Comparison of ENCODE assay signal across 8 cellular contexts in genomic region chr18:3246636-3247242, GRCh38. TPM values are rescaled to one million over a fixed set of nuclear protein-coding genes. Genes with fewer than 3 reads are reported as not detected.
A peak's percentile ranks its signal among the peaks of the same experiment; 100 is the strongest.
DNase-seq lines count a peak whose midpoint lies in the region; ATAC-seq and TF ChIP-seq lines count a peak whose summit lies in the region.

No MANE protein-coding gene starts in this region.

- TF ChIP-seq CTCF in GM20000 (IDR thresholded peaks at IDR 0.05; ENCODE audit: extremely low read depth, missing control alignments): no peak
- TF ChIP-seq CTCF in uterus (IDR thresholded peaks at IDR 0.05): no peak

- H2AFZ ChIP-seq in ACC112 (ENCODE audit: low read length, unreplicated experiment): peak overlapping the region; percentile 50

- no peaks in the 10 kb centered on the region for H3K9me3 ChIP-seq in endocrine pancreas (ENCODE audit: control insufficient read depth, low read length)
- H3K9me3 ChIP-seq in muscle layer of duodenum (ENCODE audit: control insufficient read depth in 1 of 2, low read length in 2 of 2): no peaks in the 10 kb centered on the region
- no peaks in the 10 kb centered on the region for H3K9me3 ChIP-seq in uterus

- peaks cover 55% of the 10 kb centered on the region for H3K79me2 ChIP-seq in ACC112 (ENCODE audit: control insufficient read depth, insufficient read depth, low read length, unreplicated experiment)

- H3K36me3 ChIP-seq in ACC112 (ENCODE audit: insufficient read depth, low read length): peaks cover 6% of the 10 kb centered on the region; the same call in 1 of the 2 replicates
- H3K36me3 ChIP-seq in endocrine pancreas (ENCODE audit: control insufficient read depth, insufficient read depth, low read length): no peaks in the 10 kb centered on the region
- peaks cover 11 to 21% of the 10 kb centered on the region in 2 donors for H3K36me3 ChIP-seq in muscle layer of duodenum (ENCODE audit: control insufficient read depth in 1 of 2, insufficient read depth in 2 of 2, low read length in 2 of 2)
- no peaks in the 10 kb centered on the region for H3K36me3 ChIP-seq in uterus

- no peak for TF ChIP-seq POLR2A in uterus (IDR thresholded peaks at IDR 0.05)

- intact Hi-C loops in uterus (cut with DNase I; ENCODE audit: low total_unique reads): loop anchor here (10.0 kb wide), 1 partner anchor 322 kb away; no protein-coding TSS in a partner anchor

- H3K27ac ChIP-seq in ACC112 (ENCODE audit: low read depth, low read length) (peak overlapping the region; percentile 88), muscle layer of duodenum (ENCODE audit: low read length) (peak overlapping the region; percentile 100), uterus (peak overlapping the region; percentile 92 to 98)

- H3K4me3 ChIP-seq in ACC112 (ENCODE audit: low read depth, low read length): peak overlapping the region; percentile 80
- peak overlapping the region; percentile 74 for H3K4me3 ChIP-seq in endocrine pancreas (ENCODE audit: control insufficient read depth, insufficient read depth, low read length)
- peak overlapping the region; percentile 93 to 98 for H3K4me3 ChIP-seq in muscle layer of duodenum (ENCODE audit: low read depth in 1 of 2, low read length in 2 of 2)
- peak overlapping the region; percentile 72 to 99 for H3K4me3 ChIP-seq in uterus

- no peaks in the 10 kb centered on the region for H3K27me3 ChIP-seq in ACC112 (ENCODE audit: insufficient read depth, low read length)
- no peaks in the 10 kb centered on the region for H3K27me3 ChIP-seq in endocrine pancreas (ENCODE audit: control insufficient read depth, insufficient read depth, low read length)
- H3K27me3 ChIP-seq in muscle layer of duodenum (ENCODE audit: low read depth, low read length): no peaks in the 10 kb centered on the region
- H3K27me3 ChIP-seq in uterus: no peaks in the 10 kb centered on the region

- peak overlapping the region; percentile 50 for H3K9ac ChIP-seq in endocrine pancreas (ENCODE audit: control insufficient read depth, insufficient read depth, low read length)

- ATAC-seq in GM19351 (IDR thresholded peaks at IDR 0.05; ENCODE audit: unreplicated experiment): no peak

- DNase-seq in GM20000 (ENCODE audit: low spot score): peak; percentile 22
- peak; percentile 47 for DNase-seq in SW480 (ENCODE audit: low spot score)
- peak; percentile 28 to 48 for DNase-seq in uterus
- no peak for DNase-seq in NCI-H187 (lab: John Stamatoyannopoulos, UW)

- H3K4me1 ChIP-seq in ACC112 (ENCODE audit: control insufficient read depth, insufficient read depth, low read length, unreplicated experiment) (peaks cover 25% of the 10 kb centered on the region), endocrine pancreas (ENCODE audit: control insufficient read depth, insufficient read depth, low read length) (peaks cover 10% of the 10 kb centered on the region), muscle layer of duodenum (ENCODE audit: control insufficient read depth in 1 of 2, insufficient read depth in 2 of 2, low read length in 2 of 2) (peaks cover 4 to 14% of the 10 kb centered on the region in 2 donors), uterus (peaks cover 0 to 6% of the 10 kb centered on the region in 2 donors)

RNA-seq across cellular contexts. Expression of gene MYL12A, which starts 0.9 kb away (rescaled TPM):
- total RNA-seq in uterus: 100 to 1,000 TPM; 256 to 378 (median 305) TPM

RNA-seq across cellular contexts. Expression of gene MYL12B, which starts 15.2 kb away (rescaled TPM):
- total RNA-seq in uterus: 100 to 1,000 TPM; 236 to 387 (median 305) TPM

RNA-seq across cellular contexts. Expression of gene MYOM1, which starts 27.0 kb away (rescaled TPM):
- total RNA-seq in uterus: 10 to 100 TPM in 1 of 4 donors, 1 to 10 TPM in 3; 3.1 to 15.8 (median 9.0) TPM

Comparison
In these comparisons a context has a peak if more than half of its experiments do, and no peak if none do; other contexts are left out.
1. DNase-seq: peak in GM20000 (single experiment), SW480 (single experiment) and uterus (2 of 2); none in NCI-H187 (0 of 2).
2. Peak in every context shown above with its lines, with median percentiles within 50 percentile points of each other: H3K27ac ChIP-seq and H3K4me3 ChIP-seq.